ENCODE assay signal across 8 cellular contexts in the genomic region with DNA sequence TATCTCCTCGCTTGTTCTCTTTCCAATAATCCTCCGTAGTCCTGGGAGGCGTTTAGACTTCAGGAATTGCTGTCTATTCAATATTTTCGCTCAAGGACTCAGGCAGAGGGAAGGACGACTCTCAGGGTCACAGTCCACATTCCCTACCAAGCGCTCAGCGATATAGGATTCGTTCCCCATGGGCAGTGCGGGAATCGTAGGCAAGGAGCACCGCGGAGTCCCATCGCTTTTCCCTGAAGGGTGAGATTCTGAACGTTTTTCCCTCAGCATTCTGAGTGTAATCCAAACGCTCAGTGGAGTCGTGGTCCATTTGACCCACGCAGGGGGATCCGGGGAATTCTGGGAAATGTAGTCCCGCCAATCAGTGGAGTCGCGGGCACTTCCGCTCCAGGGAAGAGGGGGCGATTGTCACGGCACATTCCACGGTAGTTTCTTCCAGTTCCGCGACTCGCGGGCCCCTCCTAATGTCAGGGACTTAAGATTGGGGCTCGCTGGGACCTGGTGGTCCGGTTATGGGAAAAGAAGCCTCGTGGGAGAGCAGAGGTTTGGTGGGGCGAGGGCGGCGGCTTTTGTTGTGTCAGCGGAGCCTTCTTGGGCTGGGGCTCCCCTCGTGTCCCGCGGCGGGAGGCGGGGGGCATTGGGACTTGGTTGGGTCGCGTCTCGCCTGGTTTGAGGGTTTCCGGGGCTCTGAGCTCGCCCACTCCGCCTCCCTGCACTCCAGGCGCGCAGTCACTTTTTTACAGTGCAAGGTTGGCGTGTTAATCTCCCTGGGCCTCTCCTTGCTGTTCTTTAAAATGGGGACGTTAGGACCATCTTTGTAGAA. TPM values are rescaled to one million over a fixed set of nuclear protein-coding genes. Genes with fewer than 3 reads are reported as not detected.
A peak's percentile ranks its signal among the peaks of the same experiment; 100 is the strongest.
DNase-seq lines count a peak whose midpoint lies in the region; ATAC-seq and TF ChIP-seq lines count a peak whose summit lies in the region.

A gene (plus strand): TSS at position 364 of the 823 bp plus-strand sequence. CDS start 3,079 bp downstream, outside the sequence.

- H3K27ac Mint-ChIP-seq in H9 (peak within 1 kb of the TSS in 2 of 3 experiments; percentile 49 to 89; a peak in 4 of 7 replicates), brain (peak within 1 kb of the TSS; percentile 89 to 97 (median 93))

- no peaks in the 10 kb centered on the region for H3K36me3 ChIP-seq in iPS DF 6.9 (ENCODE audit: control insufficient read depth, insufficient read depth, low read length)

- peak within 1 kb of the TSS; percentile 64 for H3K9ac ChIP-seq in H9 (ENCODE audit: extremely low read depth, insufficient read length, low read length)

- H3K9me3 ChIP-seq in H9 (ENCODE audit: control insufficient read depth, low read depth, low read length) (no peaks in the 10 kb centered on the region), iPS DF 6.9 (ENCODE audit: control insufficient read depth, insufficient read depth, low read length) (no peaks in the 10 kb centered on the region)

- H3K14ac ChIP-seq in H9 (ENCODE audit: insufficient read depth, low read length): no peak within 1 kb of the TSS

- H4K20me1 ChIP-seq in H9 (ENCODE audit: control insufficient read depth, insufficient read depth, insufficient read length): no peaks in the 10 kb centered on the region

- no peaks in the 10 kb centered on the region for H3K27me3 ChIP-seq in H9 (ENCODE audit: insufficient read depth, low read length)
- no peaks in the 10 kb centered on the region for H3K27me3 ChIP-seq in iPS DF 6.9 (ENCODE audit: control insufficient read depth, insufficient read depth, low read length)

- no peak within 1 kb of the TSS for H2BK12ac ChIP-seq in H9 (ENCODE audit: insufficient read length, low read depth, low read length)

- peak within 1 kb of the TSS; percentile 75 for H2AFZ ChIP-seq in H9 (ENCODE audit: low read length)

- peaks cover 10% of the 10 kb centered on the region for H3K23me2 ChIP-seq in H9 (ENCODE audit: insufficient read length, low read depth, low read length, poor library complexity, severe bottlenecking)

- H3K36me3 Mint-ChIP-seq in H9 (ENCODE audit: insufficient read depth in 1 of 3, low read depth in 3 of 3): peaks cover 1 to 20% (median 6%) of the 10 kb centered on the region in 3 experiments; a peak in 4 of 7 replicates
- peaks cover 39% of the 10 kb centered on the region for H3K36me3 Mint-ChIP-seq in brain

- intact Hi-C loops in sciatic nerve (cut with DNase I): no loop called here

- H3K9me3 Mint-ChIP-seq in H9: no peaks in the 10 kb centered on the region
- H3K9me3 Mint-ChIP-seq in brain: peaks cover 0 to 8% (median 3%) of the 10 kb centered on the region in 5 experiments

- H2BK15ac ChIP-seq in H9 (ENCODE audit: low read depth, low read length): no peak within 1 kb of the TSS

- H3K4me3 Mint-ChIP-seq in H9 (peak within 1 kb of the TSS; percentile 95 to 96), brain (peak within 1 kb of the TSS; percentile 91 to 97 (median 93))

- no peak within 1 kb of the TSS for H3T11ph ChIP-seq in H9 (ENCODE audit: low read length)

- no peak for TF ChIP-seq CTCF in H9 (conservative IDR thresholded peaks at IDR 0.05)
- no peak for TF ChIP-seq CTCF in brain (conservative IDR thresholded peaks at IDR 0.05)

- no peak within 1 kb of the TSS for H3K23ac ChIP-seq in H9 (ENCODE audit: insufficient read length, low read depth, low read length)

- H3K27ac ChIP-seq in H9 (ENCODE audit: insufficient read length, low read depth, low read length) (no peak within 1 kb of the TSS), iPS DF 6.9 (ENCODE audit: low read length) (no peak within 1 kb of the TSS)

- no peak within 1 kb of the TSS for H3K56ac ChIP-seq in H9 (ENCODE audit: insufficient read length, low read depth, low read length)

- no peak within 1 kb of the TSS for H3K18ac ChIP-seq in H9 (ENCODE audit: insufficient read length, low read depth, low read length)

- H3K4me2 ChIP-seq in H9 (ENCODE audit: insufficient read depth, insufficient read length, low read length): peak within 1 kb of the TSS; percentile 58

- peak within 1 kb of the TSS; percentile 94 for H3K4me3 ChIP-seq in iPS DF 6.9 (ENCODE audit: low read length)

- DNase-seq in DMS79 (lab: John Stamatoyannopoulos, UW) (peak; percentile 58), H9 (peak; percentile 65), NCI-H187 (lab: John Stamatoyannopoulos, UW) (peak; percentile 50 to 84), UCSD-AML1 (lab: John Stamatoyannopoulos, UW; ENCODE audit: unreplicated experiment) (peak; percentile 86), iPS DF 6.9 (ENCODE audit: low read depth, low spot score) (peak; percentile 25), sciatic nerve (ENCODE audit: low spot score) (peak; percentile 91)

- no CpG with 5 or more reads among the region's 51 CpGs for WGBS in H9 (ENCODE audit: extremely low coverage, insufficient read length, low lambda C conversion rate)
- WGBS in iPS DF 6.9 (ENCODE audit: insufficient coverage, insufficient read length): no CpG with 5 or more reads among the region's 51 CpGs

- no peak within 1 kb of the TSS for H2AK5ac ChIP-seq in H9 (ENCODE audit: insufficient read length, low read length)

- H4K91ac ChIP-seq in H9 (ENCODE audit: insufficient read length, low read depth, low read length): no peak within 1 kb of the TSS

- peaks cover 10 to 11% of the 10 kb centered on the region in 2 experiments for H3K4me1 Mint-ChIP-seq in H9
- H3K4me1 Mint-ChIP-seq in brain: peaks cover 80% of the 10 kb centered on the region

- H4K5ac ChIP-seq in H9 (ENCODE audit: insufficient read length, low read depth, low read length): no peak within 1 kb of the TSS

- H2BK5ac ChIP-seq in H9 (ENCODE audit: insufficient read length, low read length): no peak within 1 kb of the TSS

- H2BK20ac ChIP-seq in H9 (ENCODE audit: low read depth, low read length, poor library complexity, severe bottlenecking): no peak within 1 kb of the TSS

- no peaks in the 10 kb centered on the region for H3K79me1 ChIP-seq in H9 (ENCODE audit: insufficient read depth, low read depth, low read length, poor library complexity, severe bottlenecking)

- H3K4ac ChIP-seq in H9 (ENCODE audit: low read depth, low read length): no peak within 1 kb of the TSS

- H3K27me3 Mint-ChIP-seq in H9 (ENCODE audit: low read depth) (peaks cover 3% of the 10 kb centered on the region; the same call in 1 of the 2 replicates), brain (peaks cover 19% of the 10 kb centered on the region)

- H2BK120ac ChIP-seq in H9 (ENCODE audit: low read depth, low read length, poor library complexity, severe bottlenecking): no peak within 1 kb of the TSS

- H3K4me1 ChIP-seq in H9 (ENCODE audit: insufficient read depth, low read length) (no peaks in the 10 kb centered on the region), iPS DF 6.9 (ENCODE audit: control insufficient read depth, insufficient read depth, low read length) (no peaks in the 10 kb centered on the region)

- H3K79me2 ChIP-seq in H9 (ENCODE audit: insufficient read depth, low read length): no peaks in the 10 kb centered on the region

- ATAC-seq in sciatic nerve (peak; percentile 99), GM21390 (IDR thresholded peaks at IDR 0.05; ENCODE audit: unreplicated experiment) (no peak)

- H4K8ac ChIP-seq in H9 (replicated peaks; ENCODE audit: insufficient read length, low read depth, low read length): no peak within 1 kb of the TSS

RNA-seq across cellular contexts. Expression of the gene that starts here (rescaled TPM):
- total RNA-seq in H9 (2021) (12.4 TPM in 2 replicates), sciatic nerve (16.6 TPM)
- 2.0 TPM for polyA plus RNA-seq in brain (ENCODE audit: insufficient read depth, low read depth, low replicate concordance)

Comparison
In these comparisons a context has a peak if more than half of its experiments do, and no peak if none do; other contexts are left out.
1. DNase-seq: peak in every context shown above with its lines; median percentile 91 in sciatic nerve; 86 in UCSD-AML1; 67 in NCI-H187; 65 in H9; 58 in DMS79; 25 in iPS DF 6.9.